In genomic region chr19:43625918-43626579, GRCh38 we compare ENCODE assay signal across 2 cellular contexts.
TF ChIP-seq lines count a peak whose summit lies in the region.

No MANE protein-coding gene starts in this region.

TF ChIP-seq in SK-N-SH, 30 proteins besides CTCF, POLR2A, EP300 and RAD21 (continued from another document):
- TF ChIP-seq TEAD4 (IDR thresholded peaks at IDR 0.05; ENCODE audit: borderline replicate concordance, insufficient read depth) (no peak), NRF1 (IDR thresholded peaks at IDR 0.05; ENCODE audit: low read depth, low read length) (no peak), IRF3 (IDR thresholded peaks at IDR 0.05; ENCODE audit: low read depth, low read length) (no peak)
TF ChIP-seq in SK-N-SH: peak in this region for 0.

TF ChIP-seq in SK-N-SH treated with all-trans-retinoic acid at 6 μM for 48 hours, 23 proteins besides CTCF, POLR2A, EP300 and RAD21 (continued from another document):
- TF ChIP-seq POU6F1 (CRISPR knock-in tag; IDR thresholded peaks at IDR 0.05; ENCODE audit: borderline replicate concordance, low read depth) (no peak), TSHZ2 (CRISPR knock-in tag; IDR thresholded peaks at IDR 0.05) (no peak), ZNF70 (CRISPR knock-in tag; IDR thresholded peaks at IDR 0.05) (no peak), ISL1 (CRISPR knock-in tag; IDR thresholded peaks at IDR 0.05) (no peak), GLIS3 (CRISPR knock-in tag; IDR thresholded peaks at IDR 0.05) (no peak), SNAI2 (CRISPR knock-in tag; IDR thresholded peaks at IDR 0.05) (no peak), PPARA (CRISPR knock-in tag; IDR thresholded peaks at IDR 0.05; ENCODE audit: borderline replicate concordance) (no peak), TOX (CRISPR knock-in tag; IDR thresholded peaks at IDR 0.05; ENCODE audit: borderline replicate concordance) (no peak), ZNF565 (CRISPR knock-in tag; conservative IDR thresholded peaks at IDR 0.05; ENCODE audit: low read depth) (no peak), RARB (CRISPR knock-in tag; IDR thresholded peaks at IDR 0.05) (no peak), ZC3H10 (CRISPR knock-in tag; IDR thresholded peaks at IDR 0.05) (no peak), ESRRG (CRISPR knock-in tag; IDR thresholded peaks at IDR 0.05) (no peak), ARNTL (CRISPR knock-in tag; IDR thresholded peaks at IDR 0.05; ENCODE audit: borderline replicate concordance, low read depth) (no peak), TCF4 (CRISPR knock-in tag; IDR thresholded peaks at IDR 0.05; ENCODE audit: borderline replicate concordance) (no peak), CREB5 (CRISPR knock-in tag; IDR thresholded peaks at IDR 0.05; ENCODE audit: low read depth) (no peak), ZFP30 (CRISPR knock-in tag; IDR thresholded peaks at IDR 0.05) (no peak)
